ENCODE assay signal across 28 cellular contexts in genomic region chr2:16478817-16479216, GRCh38.
DNase-seq lines count a peak whose midpoint lies in the region; ATAC-seq, FAIRE-seq and TF ChIP-seq lines count a peak whose summit lies in the region.
"Had no signal": no experiment of that assay in that cellular context is flagged by ENCODE, and none has a peak within 500 bp of the region (broad histone marks: within the 10 kb centered on the region; RNA-seq: fewer than 3 reads in every experiment).

No MANE protein-coding gene starts in this region.

- no peak overlapping the region for H3K4me2 ChIP-seq in keratinocyte (ENCODE audit: control insufficient read depth, extremely low read depth, insufficient read depth, low read depth, low read length)

- H3K9ac ChIP-seq in keratinocyte (ENCODE audit: control insufficient read depth, extremely low read depth, insufficient read depth, low read length): no peak overlapping the region

- TF ChIP-seq CTCF in keratinocyte (optimal IDR thresholded peaks at IDR 0.05 in 1 of 3, IDR thresholded peaks at IDR 0.05 in 1 of 3, conservative IDR thresholded peaks at IDR 0.05 in 1 of 3; ENCODE audit: extremely low read depth in 1 of 3, insufficient read depth in 2 of 3, low read length in 3 of 3) (no peak), nephron progenitor cell (IDR thresholded peaks at IDR 0.05) (no peak)

- no peaks in the 10 kb centered on the region for H3K36me3 Mint-ChIP-seq in activated naive CD8-positive, alpha-beta T cell treated with anti-CD3 and anti-CD28 coated beads, Interleukin-2, amount 50 U/mL, for 24 hours (ENCODE audit: low read depth)
- no peaks in the 10 kb centered on the region for H3K36me3 Mint-ChIP-seq in activated naive CD8-positive, alpha-beta T cell treated with anti-CD3 and anti-CD28 coated beads for 36 hours
- no peaks in the 10 kb centered on the region for H3K36me3 Mint-ChIP-seq in nephron progenitor cell (ENCODE audit: low read depth)
- H3K36me3 Mint-ChIP-seq: brain; stimulated activated naive B cell treated with anti-CD40 and anti-IgM and Interleukin-4, amounts not matched to agents 10 μg/mL and 1 μg/mL and 100 μg/mL, for 72 hours; WTC11 had no signal

- H3K79me2 ChIP-seq in keratinocyte (ENCODE audit: control insufficient read depth, insufficient read depth, low read length): no peaks in the 10 kb centered on the region

- no peak for DNase-seq in activated naive CD8-positive, alpha-beta T cell treated with anti-CD3 and anti-CD28 coated beads, Interleukin-2, amount 50 U/mL, for 24 hours
- DNase-seq in activated naive CD8-positive, alpha-beta T cell treated with anti-CD3 and anti-CD28 coated beads for 36 hours: no peak
- peak; percentile 67 for DNase-seq in SW480 (ENCODE audit: low spot score)
- DNase-seq in keratinocyte (ENCODE audit: low read depth, low spot score): peak; percentile 23
- DNase-seq in urothelium cell line (ENCODE audit: low spot score): peak; percentile 73
- no peak for DNase-seq in NCI-H146 treated with DMSO at 0.1 percent for 48 hours (lab: John Stamatoyannopoulos, UW; ENCODE audit: unreplicated experiment)
- no peak for DNase-seq in NCI-H446 treated with DMSO at 0.1 percent for 48 hours (lab: John Stamatoyannopoulos, UW)
- DNase-seq in nephron progenitor cell: no peak
- DNase-seq: activated CD4-positive, alpha-beta T cell treated with anti-CD3 and anti-CD28 coated beads, Interleukin-2, amount 50 U/mL, for 48 hours; activated CD8-positive, alpha-beta memory T cell treated with anti-CD3 and anti-CD28 coated beads, Interleukin-2, amount 50 U/mL, for 48 hours; activated effector memory CD4-positive, alpha-beta T cell treated with anti-CD3 and anti-CD28 coated beads, Interleukin-2, amount 50 U/mL, for 16 hours; C1 segment of cervical spinal cord; Caco-2; mesenchymal stem cell; MV-4-11; NCI-H1694; NCI-H510A; PC-3; SHP77 treated with DMSO at 0.1 percent for 48 hours; stimulated activated CD4-positive, alpha-beta T cell treated with anti-CD3 and anti-CD28 coated beads, Interleukin-4, amount 100 ng/mL, for 4 hours; stimulated activated naive B cell treated with anti-CD40 and anti-IgM and Interleukin-4, amounts not matched to agents 10 μg/mL and 1 μg/mL and 100 μg/mL, for 72 hours; T1000 had no signal

- no peak overlapping the region for H3K27ac Mint-ChIP-seq in activated naive CD8-positive, alpha-beta T cell treated with anti-CD3 and anti-CD28 coated beads, Interleukin-2, amount 50 U/mL, for 24 hours
- no peak overlapping the region for H3K27ac Mint-ChIP-seq in activated naive CD8-positive, alpha-beta T cell treated with anti-CD3 and anti-CD28 coated beads for 36 hours
- H3K27ac Mint-ChIP-seq in nephron progenitor cell: no peak overlapping the region
- H3K27ac Mint-ChIP-seq: brain; progenitor cell of endocrine pancreas; stimulated activated naive B cell treated with anti-CD40 and anti-IgM and Interleukin-4, amounts not matched to agents 10 μg/mL and 1 μg/mL and 100 μg/mL, for 72 hours; WTC11 had no signal

- no peaks in the 10 kb centered on the region for H3K4me1 Mint-ChIP-seq in activated naive CD8-positive, alpha-beta T cell treated with anti-CD3 and anti-CD28 coated beads, Interleukin-2, amount 50 U/mL, for 24 hours
- peaks cover 2% of the 10 kb centered on the region for H3K4me1 Mint-ChIP-seq in activated naive CD8-positive, alpha-beta T cell treated with anti-CD3 and anti-CD28 coated beads for 36 hours
- H3K4me1 Mint-ChIP-seq in nephron progenitor cell: peaks cover 33% of the 10 kb centered on the region
- H3K4me1 Mint-ChIP-seq: stimulated activated naive B cell treated with anti-CD40 and anti-IgM and Interleukin-4, amounts not matched to agents 10 μg/mL and 1 μg/mL and 100 μg/mL, for 72 hours had no signal

- no peaks in the 10 kb centered on the region for H3K9me3 Mint-ChIP-seq in activated naive CD8-positive, alpha-beta T cell treated with anti-CD3 and anti-CD28 coated beads, Interleukin-2, amount 50 U/mL, for 24 hours
- H3K9me3 Mint-ChIP-seq in activated naive CD8-positive, alpha-beta T cell treated with anti-CD3 and anti-CD28 coated beads for 36 hours: no peaks in the 10 kb centered on the region
- peaks cover 15% of the 10 kb centered on the region for H3K9me3 Mint-ChIP-seq in nephron progenitor cell
- H3K9me3 Mint-ChIP-seq: stimulated activated naive B cell treated with anti-CD40 and anti-IgM and Interleukin-4, amounts not matched to agents 10 μg/mL and 1 μg/mL and 100 μg/mL, for 72 hours; WTC11 had no signal

- H3K9me3 ChIP-seq in keratinocyte (ENCODE audit: control insufficient read depth, low read depth, low read length): no peaks in the 10 kb centered on the region
- H3K9me3 ChIP-seq: Caco-2, neutrophil had no signal

- H3K4me1 ChIP-seq in keratinocyte (ENCODE audit: control insufficient read depth, extremely low read depth, insufficient read depth, low read length): peaks cover 4% of the 10 kb centered on the region
- H3K4me1 ChIP-seq: Caco-2 had no signal

- H3K4me3 Mint-ChIP-seq in activated naive CD8-positive, alpha-beta T cell treated with anti-CD3 and anti-CD28 coated beads, Interleukin-2, amount 50 U/mL, for 24 hours: no peak overlapping the region
- H3K4me3 Mint-ChIP-seq in activated naive CD8-positive, alpha-beta T cell treated with anti-CD3 and anti-CD28 coated beads for 36 hours: no peak overlapping the region
- no peak overlapping the region for H3K4me3 Mint-ChIP-seq in nephron progenitor cell
- H3K4me3 Mint-ChIP-seq: brain; stimulated activated naive B cell treated with anti-CD40 and anti-IgM and Interleukin-4, amounts not matched to agents 10 μg/mL and 1 μg/mL and 100 μg/mL, for 72 hours; WTC11 had no signal

- H3K4me3 ChIP-seq in keratinocyte (ENCODE audit: control insufficient read depth in 2 of 3, extremely low read depth in 1 of 3, insufficient read depth in 2 of 3, low read depth in 1 of 3, low read length in 3 of 3): no peak overlapping the region

- ATAC-seq in activated naive CD8-positive, alpha-beta T cell treated with anti-CD3 and anti-CD28 coated beads, Interleukin-2, amount 50 U/mL, for 24 hours: peak; percentile 92
- ATAC-seq: PC-3, sciatic nerve, WTC11 had no signal

- no peaks in the 10 kb centered on the region for H3K9me1 ChIP-seq in keratinocyte (ENCODE audit: control insufficient read depth, extremely low read depth, insufficient read depth, low read length)

- H3K36me3 ChIP-seq in keratinocyte (ENCODE audit: control insufficient read depth in 2 of 2, extremely low read depth in 1 of 2, insufficient read depth in 2 of 2, low read length in 2 of 2): no peaks in the 10 kb centered on the region
- H3K36me3 ChIP-seq: neutrophil had no signal

- no peaks in the 10 kb centered on the region for H4K20me1 ChIP-seq in keratinocyte (ENCODE audit: control insufficient read depth, extremely low read depth, insufficient read depth, low read length)

- peaks cover 3% of the 10 kb centered on the region for H3K27me3 ChIP-seq in keratinocyte (ENCODE audit: control insufficient read depth, extremely low read depth, insufficient read depth, low read length)

- dilution Hi-C loops in keratinocyte (cut with MboI; ENCODE audit: extremely low pct_ligation_motif_present, low sequenced_read_pairs): no loop called here

- no peak overlapping the region for H3K27ac ChIP-seq in keratinocyte (ENCODE audit: control insufficient read depth, insufficient read depth, low read length)
- H3K27ac ChIP-seq: neutrophil had no signal

- no peak overlapping the region for H2AFZ ChIP-seq in keratinocyte (ENCODE audit: control insufficient read depth, low read length)

- no peak for FAIRE-seq in keratinocyte (lab: Jason Lieb, UNC)
- peak; percentile 63 for FAIRE-seq in urothelium cell line (lab: Jason Lieb, UNC)
- FAIRE-seq: endothelial cell of umbilical vein had no signal

- peaks cover 8% of the 10 kb centered on the region for H3K27me3 Mint-ChIP-seq in activated naive CD8-positive, alpha-beta T cell treated with anti-CD3 and anti-CD28 coated beads, Interleukin-2, amount 50 U/mL, for 24 hours
- H3K27me3 Mint-ChIP-seq in activated naive CD8-positive, alpha-beta T cell treated with anti-CD3 and anti-CD28 coated beads for 36 hours: peaks cover 10% of the 10 kb centered on the region
- H3K27me3 Mint-ChIP-seq in nephron progenitor cell (ENCODE audit: low read depth, poor library complexity): peaks cover 4% of the 10 kb centered on the region
- H3K27me3 Mint-ChIP-seq: brain had no signal

Comparison
In these comparisons a context has a peak if more than half of its experiments do, and no peak if none do; other contexts are left out.
1. DNase-seq: peak in SW480 (single experiment), keratinocyte (single experiment) and urothelium cell line (single experiment); none in activated naive CD8-positive, alpha-beta T cell treated with anti-CD3 and anti-CD28 coated beads, Interleukin-2, amount 50 U/mL, for 24 hours (single experiment), activated naive CD8-positive, alpha-beta T cell treated with anti-CD3 and anti-CD28 coated beads for 36 hours (single experiment), NCI-H146 treated with DMSO at 0.1 percent for 48 hours (single experiment), NCI-H446 treated with DMSO at 0.1 percent for 48 hours (single experiment) and nephron progenitor cell (single experiment).